Comparison of ENCODE assay signal across 31 cellular contexts in genomic region chrX:107985032-107985431, GRCh38. TPM values are rescaled to one million over a fixed set of nuclear protein-coding genes. Genes with fewer than 3 reads are reported as not detected.
"Had no signal": no experiment of that assay in that cellular context is flagged by ENCODE, and none has a peak within 500 bp of the region (broad histone marks: within the 10 kb centered on the region; RNA-seq: fewer than 3 reads in every experiment).

No MANE protein-coding gene starts in this region.

- H3K27ac ChIP-seq: hepatocyte, left ventricle myocardium inferior, pancreas, prostate gland, spleen, suprapubic skin, thoracic aorta, tibial artery, upper lobe of right lung had no signal

- FAIRE-seq: pancreas, small intestine, urothelium cell line had no signal

- H3K9me3 Mint-ChIP-seq: stimulated activated naive CD8-positive, alpha-beta T cell treated with anti-CD3 and anti-CD28 coated beads, Interleukin-15, Interleukin-2, amounts not matched to agents 100 ng/mL and 50 ng/mL, for 24 hours had no signal

- H3K79me2 ChIP-seq: hepatocyte had no signal

- H3K4me1 ChIP-seq: left ventricle myocardium inferior, pancreas, prostate gland, spleen, suprapubic skin, tibial artery, upper lobe of right lung had no signal

- ATAC-seq: natural killer cell; pancreas; sciatic nerve; stimulated activated effector memory CD8-positive, alpha-beta T cell treated with anti-CD3 and anti-CD28 coated beads, Interleukin-12 subunit alpha, Interleukin-12 subunit beta, amount 100 ng/mL, for 72 hours; upper lobe of right lung had no signal

- H3K4me3 Mint-ChIP-seq: mesothelial cell of epicardium; naive B cell; natural killer cell; stimulated activated effector memory CD8-positive, alpha-beta T cell treated with anti-CD3 and anti-CD28 coated beads, Interleukin-12 subunit alpha, Interleukin-12 subunit beta, amount 100 ng/mL, for 72 hours; stimulated activated naive CD8-positive, alpha-beta T cell treated with anti-CD3 and anti-CD28 coated beads, Interleukin-15, Interleukin-2, amounts not matched to agents 100 ng/mL and 50 ng/mL, for 24 hours had no signal

- H3K36me3 ChIP-seq: left ventricle myocardium inferior, pancreas, prostate gland, spleen, suprapubic skin, thoracic aorta, tibial artery, upper lobe of right lung had no signal

- H3K36me3 Mint-ChIP-seq: mesothelial cell of epicardium; naive B cell; natural killer cell; stimulated activated effector memory CD8-positive, alpha-beta T cell treated with anti-CD3 and anti-CD28 coated beads, Interleukin-12 subunit alpha, Interleukin-12 subunit beta, amount 100 ng/mL, for 72 hours had no signal

- H3K4me1 Mint-ChIP-seq: mesothelial cell of epicardium; naive B cell; natural killer cell; stimulated activated effector memory CD8-positive, alpha-beta T cell treated with anti-CD3 and anti-CD28 coated beads, Interleukin-12 subunit alpha, Interleukin-12 subunit beta, amount 100 ng/mL, for 72 hours had no signal

- H3K4me3 ChIP-seq: hepatocyte, left ventricle myocardium inferior, lung, pancreas, prostate gland, spleen, suprapubic skin, thoracic aorta, tibial artery, upper lobe of right lung had no signal

- H2AFZ ChIP-seq: hepatocyte had no signal

- H3K4me2 ChIP-seq: hepatocyte had no signal

- H3K27me3 Mint-ChIP-seq: stimulated activated naive CD8-positive, alpha-beta T cell treated with anti-CD3 and anti-CD28 coated beads, Interleukin-15, Interleukin-2, amounts not matched to agents 100 ng/mL and 50 ng/mL, for 24 hours had no signal

- H3K27me3 ChIP-seq: hepatocyte, pancreas, spleen, suprapubic skin, tibial artery, upper lobe of right lung had no signal

- DNase-seq: islet precursor cell; left ventricle myocardium inferior; mesendoderm; naive B cell; natural killer cell; pancreas; posterior cingulate gyrus; retina; small intestine; spleen; stimulated activated CD4-positive, alpha-beta T cell treated with anti-CD3 and anti-CD28 coated beads, Interleukin-4, amount 100 ng/mL, for 24 hours; stimulated activated naive CD4-positive, alpha-beta T cell; tibial artery; trophoblast cell; upper lobe of right lung had no signal

- H3K9me3 ChIP-seq: left ventricle myocardium inferior, pancreas, prostate gland, suprapubic skin, thoracic aorta, upper lobe of right lung had no signal

- H3K27ac Mint-ChIP-seq: mesothelial cell of epicardium; naive B cell; natural killer cell; stimulated activated effector memory CD8-positive, alpha-beta T cell treated with anti-CD3 and anti-CD28 coated beads, Interleukin-12 subunit alpha, Interleukin-12 subunit beta, amount 100 ng/mL, for 72 hours; stimulated activated naive CD8-positive, alpha-beta T cell treated with anti-CD3 and anti-CD28 coated beads, Interleukin-15, Interleukin-2, amounts not matched to agents 100 ng/mL and 50 ng/mL, for 24 hours had no signal

RNA-seq across cellular contexts. Expression of gene TEX13B, which starts 2.9 kb away (rescaled TPM):
- total RNA-seq: hepatocyte, kidney epithelial cell, left ventricle myocardium inferior, lower leg skin, lung, mesothelial cell of epicardium, mononuclear cell, natural killer cell, omental fat pad, pancreas, prostate gland, sciatic nerve, spleen, subcutaneous adipose tissue, suprapubic skin, thoracic aorta, upper lobe of right lung had no signal
- polyA plus RNA-seq: hepatocyte, lung, neural cell, pancreas, small intestine, spleen had no signal

RNA-seq across cellular contexts. Expression of gene VSIG1, which starts 59.8 kb away (rescaled TPM):
- total RNA-seq: left ventricle myocardium inferior, subcutaneous adipose tissue had no signal
- polyA plus RNA-seq: neural cell had no signal
